Comparison of ENCODE assay signal across 5 cellular contexts in the genomic region with DNA sequence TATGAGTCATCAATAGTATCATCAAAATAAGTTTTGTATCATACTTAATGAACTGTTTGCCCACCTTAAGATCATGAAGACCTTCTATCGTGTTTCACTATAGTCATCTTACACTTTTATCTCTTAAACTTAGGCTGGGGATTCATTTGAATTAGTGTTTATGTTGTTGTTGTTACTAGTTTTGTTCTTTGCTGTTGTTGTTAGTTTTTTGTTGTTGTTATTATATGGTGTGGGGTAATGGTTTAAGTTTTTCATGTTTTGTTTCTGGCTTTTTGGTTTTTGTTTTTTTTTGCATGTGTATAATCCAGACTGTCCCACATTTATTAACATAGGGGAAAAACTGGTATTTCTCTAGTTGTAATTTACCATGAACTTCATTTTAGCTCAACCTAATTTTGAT.
"Had no signal": no experiment of that assay in that cellular context is flagged by ENCODE, and none has a peak within 500 bp of the region (broad histone marks: within the 10 kb centered on the region; RNA-seq: fewer than 3 reads in every experiment).

No MANE protein-coding gene starts in this region.

- FAIRE-seq: HTR-8/SVneo had no signal

- DNase-seq: GOT3, H9, HCEC 1CT, KG1 had no signal
